Comparison of ENCODE assay signal across 10 cellular contexts in the genomic region with DNA sequence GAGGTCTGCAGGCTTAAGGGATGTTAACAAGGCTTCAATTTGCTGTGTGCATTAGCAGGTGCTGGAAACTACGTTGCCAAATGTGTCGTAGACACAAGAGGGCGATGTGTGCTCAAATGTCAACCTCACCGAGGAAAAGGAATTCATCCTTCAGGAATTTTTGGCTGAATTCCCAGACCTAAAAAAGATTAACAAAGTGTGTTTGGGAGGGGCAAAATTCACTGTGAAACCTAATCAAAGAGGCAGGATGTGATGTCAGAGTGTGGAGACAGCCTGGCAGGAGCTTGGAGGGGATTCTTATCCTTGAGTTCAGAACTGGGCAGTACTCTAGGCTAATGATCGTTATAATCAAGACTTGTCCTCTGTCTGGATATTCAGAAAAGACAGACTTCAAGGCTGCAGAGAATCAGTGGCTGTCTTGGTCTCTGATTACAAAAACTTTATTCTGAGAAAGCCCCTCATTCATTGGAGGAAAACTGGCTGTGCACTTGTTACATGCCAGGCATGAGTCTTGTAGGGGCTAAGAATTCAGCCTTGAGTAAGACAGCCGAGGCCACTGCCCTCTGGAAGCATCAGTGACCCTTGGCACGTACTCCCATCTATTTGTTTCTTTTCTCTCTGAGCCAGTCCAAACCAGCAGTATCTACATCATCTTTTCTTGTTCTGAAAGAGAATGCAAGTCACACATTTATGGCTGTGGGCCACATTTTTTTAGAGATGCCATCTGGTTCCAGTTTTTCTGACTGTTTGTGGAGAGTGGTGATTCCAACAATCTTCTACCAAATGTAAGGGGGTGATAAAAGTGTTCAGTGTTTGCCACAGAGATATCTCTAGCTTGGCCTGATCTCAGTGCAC. TPM values are rescaled to one million over a fixed set of nuclear protein-coding genes. Genes with fewer than 3 reads are reported as not detected.
DNase-seq lines count a peak whose midpoint lies in the region; ATAC-seq and TF ChIP-seq lines count a peak whose summit lies in the region.
"Had no signal": no experiment of that assay in that cellular context is flagged by ENCODE, and none has a peak within 500 bp of the region (broad histone marks: within the 10 kb centered on the region; RNA-seq: fewer than 3 reads in every experiment).

No MANE protein-coding gene starts in this region.

- H3K27ac ChIP-seq in RWPE2 (ENCODE audit: poor library complexity, severe bottlenecking): peak overlapping the region; percentile 71
- H3K27ac ChIP-seq in endodermal cell (ENCODE audit: low read depth, low read length): no peak overlapping the region
- peak overlapping the region; percentile 43 to 63 (median 54) for H3K27ac ChIP-seq in transverse colon

- intact Hi-C loops in transverse colon (cut with DNase I; ENCODE audit: low total_unique reads): loop anchor here (10.0 kb wide), 1 partner anchor 358 kb away; no protein-coding TSS in a partner anchor

- peak; percentile 72 for TF ChIP-seq CTCF in LNCAP (IDR thresholded peaks at IDR 0.05)
- TF ChIP-seq CTCF in RWPE2 (IDR thresholded peaks at IDR 0.05; ENCODE audit: poor library complexity, severe bottlenecking): peak; percentile 92
- peak; percentile 84 for TF ChIP-seq CTCF in endodermal cell (conservative IDR thresholded peaks at IDR 0.05)
- TF ChIP-seq CTCF in transverse colon (IDR thresholded peaks at IDR 0.05): peak; percentile 43 to 73 (median 63)

- H3K36me3 Mint-ChIP-seq in endodermal cell (ENCODE audit: low read depth): no peaks in the 10 kb centered on the region

- in situ Hi-C loops in transverse colon (cut with MboI; ENCODE audit: low pct_ligation_motif_present in 1 of 4, low pct_unique_long_range_greater_than_20kb in 1 of 4, low sequenced_read_pairs in 3 of 4): loop anchor here in 3 of 4 donors (5.0 to 25.0 kb wide), 3 partner anchors 356 to 358 kb away; no protein-coding TSS in a partner anchor

- H3K4me3 ChIP-seq in RWPE2 (ENCODE audit: severe bottlenecking) (no peak overlapping the region), endodermal cell (ENCODE audit: low read length) (no peak overlapping the region), transverse colon (no peak overlapping the region)

- peak overlapping the region; percentile 6 for H3K9ac ChIP-seq in endodermal cell (ENCODE audit: extremely low read depth, low read length, poor library complexity, severe bottlenecking)

- H3K4me1 ChIP-seq in RWPE2 (ENCODE audit: insufficient read depth, poor library complexity, severe bottlenecking) (peaks cover 33% of the 10 kb centered on the region), endodermal cell (ENCODE audit: control insufficient read depth, insufficient read depth, low read length) (no peaks in the 10 kb centered on the region), transverse colon (peaks cover 0 to 25% (median 13%) of the 10 kb centered on the region in 4 donors)

- no peaks in the 10 kb centered on the region for H3K27me3 Mint-ChIP-seq in endodermal cell (ENCODE audit: insufficient read depth)

- peaks cover 6% of the 10 kb centered on the region for H3K4me1 Mint-ChIP-seq in endodermal cell

- 42% methylated on average over 7 of the region's 7 CpGs for WGBS in endodermal cell (ENCODE audit: insufficient coverage in 1 of 2, insufficient read length in 1 of 2), 2 experiments
- WGBS in transverse colon (ENCODE audit: low coverage in 1 of 2), 2 donors: 6 to 12% methylated on average over 5 to 7 of the region's 7 CpGs

- H3K27ac Mint-ChIP-seq in endodermal cell: peak overlapping the region; percentile 53
- H3K27ac Mint-ChIP-seq: T-helper 1 cell treated with Interleukin-12 subunit alpha and Interleukin-12 subunit beta and Interleukin-4 antibody, amounts not matched to agents 30 μg/mL and 1 μg/mL, for 36 hours had no signal

- TF ChIP-seq POLR2A in transverse colon (IDR thresholded peaks at IDR 0.05): no peak

- DNase-seq in CD1c-positive myeloid dendritic cell (ENCODE audit: extremely low spot score): peak; percentile 30
- no peak for DNase-seq in RWPE2 (ENCODE audit: low spot score)
- DNase-seq in endodermal cell: peak; percentile 91
- peak; percentile 93 to 96 for DNase-seq in lung microvascular endothelial cell (ENCODE audit: low read depth in 2 of 2)
- peak; percentile 73 for DNase-seq in transverse colon
- no peak for DNase-seq in NK-92 (lab: John Stamatoyannopoulos, UW; ENCODE audit: unreplicated experiment)

- H3K9me3 ChIP-seq in RWPE2 (ENCODE audit: severe bottlenecking) (no peaks in the 10 kb centered on the region), endodermal cell (ENCODE audit: control insufficient read depth, low read length) (no peaks in the 10 kb centered on the region), transverse colon (no peaks in the 10 kb centered on the region)

- ATAC-seq in GM19397 (IDR thresholded peaks at IDR 0.05; ENCODE audit: unreplicated experiment) (peak; percentile 47), RWPE2 (ENCODE audit: low read depth) (peak; percentile 73)

- H3K27me3 ChIP-seq in RWPE2 (ENCODE audit: insufficient read depth, poor library complexity, severe bottlenecking): no peaks in the 10 kb centered on the region
- H3K27me3 ChIP-seq in endodermal cell (ENCODE audit: control insufficient read depth, insufficient read depth, low read length, poor library complexity, severe bottlenecking): no peaks in the 10 kb centered on the region
- H3K27me3 ChIP-seq in transverse colon: no peaks in the 10 kb centered on the region

- no peak overlapping the region for H3K4me3 Mint-ChIP-seq in endodermal cell
- H3K4me3 Mint-ChIP-seq: T-helper 1 cell treated with Interleukin-12 subunit alpha and Interleukin-12 subunit beta and Interleukin-4 antibody, amounts not matched to agents 30 μg/mL and 1 μg/mL, for 36 hours had no signal

- H3K36me3 ChIP-seq in RWPE2 (ENCODE audit: low read depth) (no peaks in the 10 kb centered on the region), endodermal cell (ENCODE audit: control insufficient read depth, insufficient read depth, low read length) (no peaks in the 10 kb centered on the region), transverse colon (no peaks in the 10 kb centered on the region)

- no peaks in the 10 kb centered on the region for H3K9me3 Mint-ChIP-seq in endodermal cell
- H3K9me3 Mint-ChIP-seq: T-helper 1 cell treated with Interleukin-12 subunit alpha and Interleukin-12 subunit beta and Interleukin-4 antibody, amounts not matched to agents 30 μg/mL and 1 μg/mL, for 36 hours had no signal

- TF ChIP-seq EP300 in transverse colon (IDR thresholded peaks at IDR 0.05; ENCODE audit: low read depth): no peak

RNA-seq across cellular contexts. Expression of a gene that starts 18.7 kb away (rescaled TPM):
- total RNA-seq in endodermal cell (not detected), lung microvascular endothelial cell (not detected in 2 replicates), transverse colon (not detected)
- polyA plus RNA-seq in endodermal cell (2013, experiment 1 of 2): not detected
- polyA plus RNA-seq in endodermal cell (2013, experiment 2 of 2): not detected
- total RNA-seq: subcutaneous adipose tissue had no signal

RNA-seq across cellular contexts. Expression of a gene that starts 27.3 kb away (rescaled TPM):
- total RNA-seq in endodermal cell (not detected), lung microvascular endothelial cell (not detected in 2 replicates), transverse colon (10 to 100 TPM in 1 of 4 donors, 1 to 10 TPM in 1, under 1 TPM in 2; 0.40 to 10.2 (median 1.1) TPM)
- polyA plus RNA-seq in endodermal cell (2013, experiment 1 of 2): not detected
- not detected for polyA plus RNA-seq in endodermal cell (2013, experiment 2 of 2)

Comparison
In these comparisons a context has a peak if more than half of its experiments do, and no peak if none do; other contexts are left out.
1. DNase-seq: peak in CD1c-positive myeloid dendritic cell (single experiment), endodermal cell (single experiment), lung microvascular endothelial cell (2 of 2) and transverse colon (single experiment); none in RWPE2 (single experiment) and NK-92 (single experiment).
2. Peak in every context shown above with its lines, with median percentiles within 50 percentile points of each other: CTCF ChIP-seq.